Comparison of ENCODE assay signal across 27 cellular contexts in the genomic region with DNA sequence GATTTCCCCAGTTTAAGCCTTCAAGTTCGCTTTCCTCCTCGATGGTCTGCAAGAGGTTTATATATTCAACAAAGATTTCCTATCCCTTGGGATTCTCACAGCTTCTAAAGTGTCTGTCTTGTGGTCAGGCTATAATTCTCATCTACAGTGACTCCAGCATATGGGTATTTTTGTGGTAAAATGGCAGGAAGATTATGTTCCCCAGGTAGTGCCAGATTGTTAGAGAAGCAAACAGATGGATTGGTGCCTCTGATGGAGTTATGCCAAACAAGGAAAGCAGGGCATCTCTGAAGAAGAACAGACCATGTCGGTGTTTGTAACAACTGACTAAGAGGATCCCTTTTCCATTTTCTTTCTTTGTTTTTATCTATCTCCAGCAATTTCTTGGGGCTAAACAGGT.
DNase-seq lines count a peak whose midpoint lies in the region; ATAC-seq lines count a peak whose summit lies in the region.
"Had no signal": no experiment of that assay in that cellular context is flagged by ENCODE, and none has a peak within 500 bp of the region (broad histone marks: within the 10 kb centered on the region; RNA-seq: fewer than 3 reads in every experiment).

No MANE protein-coding gene starts in this region.

- DNase-seq in NCI-H2107 treated with DMSO at 0.1 percent for 48 hours (lab: John Stamatoyannopoulos, UW; ENCODE audit: unreplicated experiment) (peak; percentile 26), NCI-H2107 (lab: John Stamatoyannopoulos, UW) (no peak), NCI-H524 (lab: John Stamatoyannopoulos, UW) (peak; percentile 88 to 98), superior temporal gyrus (ENCODE audit: extremely low spot score) (peak; percentile 49), NAMALWA (ENCODE audit: low spot score) (no peak), HUDEP-2 (lab: John Stamatoyannopoulos, UW; ENCODE audit: unreplicated experiment in 76 of 76) (no peak)
- DNase-seq: activated naive CD4-positive, alpha-beta T cell treated with anti-CD3 and anti-CD28 coated beads, Interleukin-2, amount 50 U/mL, for 16 hours; amniotic stem cell; COR-L47; effector CD4-positive, alpha-beta T cell; GOT3; HFFc6; KG1; mucosa of descending colon; NCI-H1417 treated with DMSO at 0.1 percent for 48 hours; NCI-H510A treated with DMSO at 0.1 percent for 48 hours; SHP77 treated with DMSO at 0.1 percent for 48 hours had no signal

- H3K27ac ChIP-seq in cingulate gyrus (ENCODE audit: low read depth, low read length): peak overlapping the region; percentile 14
- H3K27ac ChIP-seq: 22Rv1, C4-2B, hepatocyte, upper lobe of left lung had no signal

- ATAC-seq in GM18519 (IDR thresholded peaks at IDR 0.05; ENCODE audit: low FRiP score, unreplicated experiment): no peak
- ATAC-seq: activated CD8-positive, alpha-beta T cell treated with anti-CD3 and anti-CD28 coated beads for 36 hours; activated T-helper 17 cell treated with anti-CD3 and anti-CD28 coated beads, Interleukin-2, amount 50 U/mL, for 72 hours; mucosa of descending colon; natural killer cell treated with Interleukin-12 subunit alpha and Interleukin-12 subunit beta and Interleukin-15 and Interleukin-18, amount 100 ng/mL, for 72 hours; stimulated activated effector memory CD8-positive, alpha-beta T cell treated with anti-CD3 and anti-CD28 coated beads, Interleukin-12 subunit alpha, Interleukin-12 subunit beta, amount 100 ng/mL, for 72 hours had no signal

Comparison
In these comparisons a context has a peak if more than half of its experiments do, and no peak if none do; other contexts are left out.
1. DNase-seq: peak in NCI-H2107 treated with DMSO at 0.1 percent for 48 hours (single experiment), NCI-H524 (2 of 2) and superior temporal gyrus (single experiment); none in NCI-H2107 (single experiment), NAMALWA (single experiment) and HUDEP-2 (0 of 76).